ENCODE assay signal across 8 cellular contexts in genomic region chr3:194136519-194137313, GRCh38. TPM values are rescaled to one million over a fixed set of nuclear protein-coding genes. Genes with fewer than 3 reads are reported as not detected.
DNase-seq lines count a peak whose midpoint lies in the region; ATAC-seq, FAIRE-seq and TF ChIP-seq lines count a peak whose summit lies in the region.

No MANE protein-coding gene starts in this region.

- H3K36me3 ChIP-seq in A673 (ENCODE audit: insufficient read depth, low read length, poor library complexity, severe bottlenecking) = peaks cover 34% of the 10 kb centered on the region
- peaks cover 12% of the 10 kb centered on the region for H3K36me3 ChIP-seq in bronchial epithelial cell (ENCODE audit: control insufficient read depth, insufficient read depth, low read length)
- peaks cover 0 to 5% of the 10 kb centered on the region in 2 donors for H3K36me3 ChIP-seq in kidney (ENCODE audit: control insufficient read depth in 1 of 2, insufficient read depth in 2 of 2, low read length in 2 of 2)

- BruUV-seq in A673 (replicated peaks; lab: Mats Ljungman, UMichigan) = TSS peak; percentile 4

- H3K4me1 ChIP-seq in A673 (ENCODE audit: insufficient read depth, low read length, poor library complexity, severe bottlenecking) (peaks cover 24% of the 10 kb centered on the region), kidney (ENCODE audit: control insufficient read depth in 1 of 2, insufficient read depth in 1 of 2, low read depth in 1 of 2, low read length in 2 of 2) (peaks cover 21 to 26% of the 10 kb centered on the region in 2 donors)

- FAIRE-seq in GM19239 (lab: Jason Lieb, UNC) = peak; percentile 55
- no peak for FAIRE-seq in bronchial epithelial cell (lab: Jason Lieb, UNC)
- FAIRE-seq in kidney (lab: Jason Lieb, UNC) = no peak

- peak overlapping the region; percentile 81 to 93 for H3K9ac ChIP-seq in kidney (ENCODE audit: low read length in 2 of 2)

- TF ChIP-seq CTCF in A673 (conservative IDR thresholded peaks at IDR 0.05; ENCODE audit: low read depth, low read length) (no peak), bronchial epithelial cell (IDR thresholded peaks at IDR 0.05; ENCODE audit: insufficient read depth, low read length, severe bottlenecking) (no peak), kidney (IDR thresholded peaks at IDR 0.05; ENCODE audit: borderline replicate concordance, extremely low read depth, insufficient read depth) (no peak)

- POLR2A ChIA-PET in A673 (lab: Charles Lee; ENCODE audit: low non-redundant PET) = interaction anchor here (0.6 to 1.1 kb wide), 7 partner anchors 39 to 239 kb away, joined by 3 to 6 read pairs (median 3); no protein-coding TSS in a partner anchor

- CTCF ChIA-PET in A673 (lab: Charles Lee) = interaction anchor here (1.3 to 2.8 kb wide), 4 partner anchors 177 to 356 kb away, joined by 4 to 11 read pairs (median 10); no protein-coding TSS in a partner anchor

- intact Hi-C loops in A673 (cut with micrococcal nuclease; ENCODE audit: unreplicated experiment) = loop anchor here (2.0 to 10.0 kb wide), 3 partner anchors 162 to 1308 kb away; partner anchors contain the start of gene ACAP2
- intact Hi-C loops in kidney (cut with DNase I) = loop anchor here (10.0 kb wide), 2 partner anchors 132 to 352 kb away; no protein-coding TSS in a partner anchor

- DNase-seq in A673 (ENCODE audit: low spot score) (peak; percentile 78), GM19239 (ENCODE audit: insufficient read length, low spot score) (no peak), SK-MEL-5 (ENCODE audit: low read depth, low spot score) (peak; percentile 27), bronchial epithelial cell (ENCODE audit: low read depth) (peak; percentile 13), kidney (peak; percentile 95)
- DNase-seq in stimulated activated CD4-positive, alpha-beta T cell treated with anti-CD3 and anti-CD28 coated beads, Interleukin-4, amount 100 ng/mL, for 24 hours = peak; percentile 16

- H3K27ac ChIP-seq in A673 (ENCODE audit: low read depth, low read length, poor library complexity, severe bottlenecking) (peak overlapping the region; percentile 98), kidney (ENCODE audit: low read depth in 2 of 2, low read length in 2 of 2) (peak overlapping the region; percentile 96 to 97)

- H3K9me3 ChIP-seq in A673 (ENCODE audit: low read depth, low read length, poor library complexity, severe bottlenecking) (no peaks in the 10 kb centered on the region), kidney (ENCODE audit: control insufficient read depth in 1 of 2, low read length in 2 of 2) (no peaks in the 10 kb centered on the region)

- ATAC-seq in HG03139 (IDR thresholded peaks at IDR 0.05; ENCODE audit: unreplicated experiment) (no peak), GM18867 (IDR thresholded peaks at IDR 0.05; ENCODE audit: unreplicated experiment) (no peak)

- in situ Hi-C loops in SK-MEL-5 (cut with HindIII; ENCODE audit: low pct_unique_long_range_greater_than_20kb, low sequenced_read_pairs) = no loop called here

- H3K4me3 ChIP-seq in A673 (ENCODE audit: low read depth, low read length, poor library complexity, severe bottlenecking) (peak overlapping the region; percentile 93), bronchial epithelial cell (ENCODE audit: low read depth, low read length) (peak overlapping the region; percentile 71), kidney (ENCODE audit: low read length in 2 of 2) (peak overlapping the region; percentile 87 to 96)

- H3K27me3 ChIP-seq in A673 (replicated peaks; ENCODE audit: insufficient read depth, low read depth, low read length, poor library complexity) = no peaks in the 10 kb centered on the region
- H3K27me3 ChIP-seq in bronchial epithelial cell (ENCODE audit: control insufficient read depth, insufficient read depth, low read length) = no peaks in the 10 kb centered on the region

RNA-seq across cellular contexts. Expression of gene HES1, which starts 0.8 kb away (rescaled TPM):
- total RNA-seq in A673 (2021) = 136 and 139 TPM in 2 replicates
- total RNA-seq in SK-MEL-5 (2014; rRNA removed; shearing (Covaris generic)) = 42.3 and 49.0 TPM in 2 replicates
- 26.1 and 26.9 TPM in 2 replicates for polyA plus RNA-seq in SK-MEL-5 (2015; cell fraction: cytosol; rRNA removed)
- 40.7 and 50.5 TPM in 2 replicates for polyA plus RNA-seq in SK-MEL-5 (2015; cell fraction: nucleus; rRNA removed)
- 46.6 and 87.8 TPM in 2 replicates for total RNA-seq in bronchial epithelial cell
- 44.3 TPM for total RNA-seq in kidney
- 77.4 TPM for polyA plus RNA-seq in kidney (ENCODE audit: insufficient read depth, low read depth, low replicate concordance)
